ENCODE assay signal across 12 cellular contexts in genomic region chr1:91725961-91726704, GRCh38.
DNase-seq lines count a peak whose midpoint lies in the region; ATAC-seq and TF ChIP-seq lines count a peak whose summit lies in the region.
"Had no signal": no experiment of that assay in that cellular context is flagged by ENCODE, and none has a peak within 500 bp of the region (broad histone marks: within the 10 kb centered on the region; RNA-seq: fewer than 3 reads in every experiment).

No MANE protein-coding gene starts in this region.

- no peak overlapping the region for H4K91ac ChIP-seq in mesenchymal stem cell (ENCODE audit: low read length)

- H3K9ac ChIP-seq in mesenchymal stem cell (ENCODE audit: low read length) = peak overlapping the region; percentile 87

- H3K27me3 ChIP-seq in mesenchymal stem cell (ENCODE audit: control insufficient read depth in 1 of 2, insufficient read depth in 1 of 2, low read length in 2 of 2) = no peaks in the 10 kb centered on the region
- no peaks in the 10 kb centered on the region for H3K27me3 ChIP-seq in tibial nerve

- no peak overlapping the region for H3K4ac ChIP-seq in mesenchymal stem cell (ENCODE audit: low read depth in 1 of 2, low read length in 2 of 2)

- no peak overlapping the region for H2AK5ac ChIP-seq in mesenchymal stem cell (ENCODE audit: low read length, severe bottlenecking)

- TF ChIP-seq POLR2A in tibial nerve (IDR thresholded peaks at IDR 0.05) = no peak

- ATAC-seq in HG03432 (IDR thresholded peaks at IDR 0.05; ENCODE audit: unreplicated experiment) (no peak), GM18511 (IDR thresholded peaks at IDR 0.05; ENCODE audit: unreplicated experiment) (no peak)
- ATAC-seq: HCT116 had no signal

- H3K36me3 ChIP-seq in mesenchymal stem cell (ENCODE audit: control insufficient read depth in 1 of 2, insufficient read depth in 2 of 2, low read depth in 1 of 2, low read length in 2 of 2) = peaks cover 3 to 91% of the 10 kb centered on the region in 2 experiments
- peaks cover 0 to 34% (median 0%) of the 10 kb centered on the region in 3 donors for H3K36me3 ChIP-seq in tibial nerve

- no peak overlapping the region for H2BK12ac ChIP-seq in mesenchymal stem cell (ENCODE audit: low read length in 2 of 2)

- TF ChIP-seq EP300 in tibial nerve (IDR thresholded peaks at IDR 0.05) = peak; percentile 45 to 95

- H3K23ac ChIP-seq in mesenchymal stem cell (ENCODE audit: low read length in 2 of 2) = no peak overlapping the region

- no peak overlapping the region for H2AFZ ChIP-seq in mesenchymal stem cell (ENCODE audit: low read depth, low read length)

- H2BK120ac ChIP-seq in mesenchymal stem cell (ENCODE audit: low read depth, low read length) = no peak overlapping the region

- H3K4me1 ChIP-seq in mesenchymal stem cell (ENCODE audit: control insufficient read depth, insufficient read depth, low read depth, low read length) = peaks cover 4% of the 10 kb centered on the region
- H3K4me1 ChIP-seq in tibial nerve = peaks cover 0 to 59% (median 21%) of the 10 kb centered on the region in 4 donors

- H3K9me3 ChIP-seq in mesenchymal stem cell (ENCODE audit: control insufficient read depth, low read length) (no peaks in the 10 kb centered on the region), tibial nerve (no peaks in the 10 kb centered on the region)

- no peak overlapping the region for H3K4me2 ChIP-seq in mesenchymal stem cell (ENCODE audit: low read length, poor library complexity, severe bottlenecking)

- H3K27ac ChIP-seq in mesenchymal stem cell (ENCODE audit: low read length, poor library complexity, severe bottlenecking) (peak overlapping the region; percentile 68), tibial nerve (peak overlapping the region; percentile 72 to 89 (median 84))

- DNase-seq in NCI-H1092 treated with DMSO at 0.1 percent for 48 hours (lab: John Stamatoyannopoulos, UW) (peak; percentile 6), NCI-H1092 (lab: John Stamatoyannopoulos, UW) (no peak), epithelial cell of esophagus (ENCODE audit: low read depth) (peak; percentile 38), mesenchymal stem cell (peak; percentile 90), tibial nerve (ENCODE audit: low spot score in 2 of 2) (peak in 1 of 2 donors; percentile 67), NCI-H2171 treated with DMSO at 0.1 percent for 48 hours (lab: John Stamatoyannopoulos, UW) (no peak)
- DNase-seq: 8988T; activated T-cell treated with anti-CD3 and anti-CD28 coated beads, Interleukin-2, amount 50 U/mL, for 1 hour; stimulated activated CD4-positive, alpha-beta T cell treated with anti-CD3 and anti-CD28 coated beads, Interleukin-1b, Interleukin-23, amount 100 ng/mL, for 48 hours had no signal

- no peak overlapping the region for H2BK5ac ChIP-seq in mesenchymal stem cell (ENCODE audit: low read depth, low read length, poor library complexity, severe bottlenecking)

- WGBS in mesenchymal stem cell = 50% methylated on average over 7 of the region's 7 CpGs
- WGBS in tibial nerve, 2 donors = 24 to 33% methylated on average over 7 of the region's 7 CpGs

- no peak overlapping the region for H2BK15ac ChIP-seq in mesenchymal stem cell (ENCODE audit: low read depth, poor library complexity, severe bottlenecking)

- H3K4me3 ChIP-seq in epithelial cell of esophagus (ENCODE audit: low read length) (no peak overlapping the region), mesenchymal stem cell (ENCODE audit: insufficient read depth in 1 of 2, low read depth in 1 of 2, low read length in 2 of 2) (no peak overlapping the region), tibial nerve (no peak overlapping the region)

- no peak overlapping the region for H3K14ac ChIP-seq in mesenchymal stem cell (ENCODE audit: low read length in 2 of 2)

- H3K79me1 ChIP-seq in mesenchymal stem cell (replicated peaks; ENCODE audit: low read length, poor library complexity, severe bottlenecking) = peaks cover 5% of the 10 kb centered on the region

- H4K8ac ChIP-seq in mesenchymal stem cell (ENCODE audit: low read length) = no peak overlapping the region

- no peak overlapping the region for H3K18ac ChIP-seq in mesenchymal stem cell (ENCODE audit: low read depth in 1 of 2, low read length in 2 of 2)

- no peak for TF ChIP-seq CTCF in epithelial cell of esophagus (IDR thresholded peaks at IDR 0.05; ENCODE audit: insufficient read depth, low read depth, low read length, missing control alignments)
- peak in 1 of 5 experiments; percentile 15 for TF ChIP-seq CTCF in tibial nerve (IDR thresholded peaks at IDR 0.05)

Comparison
In these comparisons a context has a peak if more than half of its experiments do, and no peak if none do; other contexts are left out.
1. DNase-seq: peak in NCI-H1092 treated with DMSO at 0.1 percent for 48 hours (single experiment), epithelial cell of esophagus (single experiment) and mesenchymal stem cell (single experiment); none in NCI-H1092 (single experiment) and NCI-H2171 treated with DMSO at 0.1 percent for 48 hours (single experiment).